20 cellular contexts compared by ENCODE assay signal in the genomic region with DNA sequence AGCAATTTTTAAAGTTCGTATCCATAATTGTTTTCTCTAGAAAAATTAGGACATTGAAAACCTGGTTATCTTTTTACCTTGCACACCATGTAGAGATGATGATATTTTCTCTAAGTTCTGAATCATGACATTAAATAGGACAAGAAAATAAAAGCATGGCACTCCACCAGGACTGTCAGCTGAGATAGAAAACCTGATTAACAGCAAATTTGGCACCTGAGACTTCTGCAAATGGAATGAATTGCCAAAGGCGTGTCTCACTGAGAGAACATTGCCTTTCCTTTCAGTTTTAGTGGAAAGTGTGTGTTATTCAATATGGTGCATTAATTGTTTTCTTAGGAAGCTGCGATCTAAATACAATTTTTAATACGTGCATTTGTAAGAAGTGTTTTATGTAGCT.
A peak's percentile ranks its signal among the peaks of the same experiment; 100 is the strongest.
DNase-seq lines count a peak whose midpoint lies in the region; ATAC-seq, FAIRE-seq and TF ChIP-seq lines count a peak whose summit lies in the region.
"Had no signal": no experiment of that assay in that cellular context is flagged by ENCODE, and none has a peak within 500 bp of the region (broad histone marks: within the 10 kb centered on the region; RNA-seq: fewer than 3 reads in every experiment).

No MANE protein-coding gene starts in this region.

- no peaks in the 10 kb centered on the region for H3F3A ChIP-seq in SK-N-SH (replicated peaks; ENCODE audit: insufficient read depth)

- H3K9ac ChIP-seq in SK-N-SH = no peak overlapping the region
- H3K9ac ChIP-seq: BLaER1 treated with 17β-estradiol and CSF1 and Interleukin-3, amounts not matched to agents 10 nM and 100 nM had no signal

- H3K4me2 ChIP-seq in SK-N-SH = no peak overlapping the region
- H3K4me2 ChIP-seq: A549; BLaER1 treated with 17β-estradiol and CSF1 and Interleukin-3, amounts not matched to agents 10 nM and 100 nM had no signal

- H3K9me2 ChIP-seq in SK-N-SH = no peaks in the 10 kb centered on the region

- intact Hi-C loops in prostate gland (cut with DNase I) = no loop called here

- no peak for ATAC-seq in SK-N-SH treated with all-trans-retinoic acid at 6 μM for 48 hours
- ATAC-seq: A549; CD8-positive, alpha-beta T cell; GM12878 had no signal

- H3K4me1 ChIP-seq in SK-N-SH (ENCODE audit: control insufficient read depth in 1 of 2, insufficient read depth in 2 of 2, low read depth in 1 of 2, low read length in 1 of 2) (peaks cover 0 to 26% of the 10 kb centered on the region in 2 experiments; a peak in 2 of 4 replicates), prostate gland (replicated peaks) (no peaks in the 10 kb centered on the region), small intestine (ENCODE audit: control insufficient read depth in 2 of 2, insufficient read depth in 1 of 2, low read depth in 1 of 2, low read length in 1 of 2) (no peaks in the 10 kb centered on the region)
- H3K4me1 ChIP-seq: A549; BLaER1 treated with 17β-estradiol and CSF1 and Interleukin-3, amounts not matched to agents 10 nM and 100 nM had no signal

- TF ChIP-seq EP300 in SK-N-SH (IDR thresholded peaks at IDR 0.05; ENCODE audit: borderline replicate concordance in 1 of 2, low read depth in 1 of 2, low read length in 1 of 2) = peak in 1 of 2 experiments; percentile 68; a peak in 2 of 4 replicates

- no peaks in the 10 kb centered on the region for H3K79me2 ChIP-seq in SK-N-SH (ENCODE audit: insufficient read depth)

- CTCF ChIA-PET in SK-N-SH (lab: Yijun Ruan, JAX) = interaction anchor here (1.2 to 1.5 kb wide), 3 partner anchors 123 to 463 kb away, joined by 3 to 5 read pairs (median 5); partner anchors contain the start of gene PTPRM

- no peaks in the 10 kb centered on the region for H4K20me1 ChIP-seq in SK-N-SH (ENCODE audit: insufficient read depth)
- H4K20me1 ChIP-seq: BLaER1 treated with 17β-estradiol and CSF1 and Interleukin-3, amounts not matched to agents 10 nM and 100 nM had no signal

- no peak for TF ChIP-seq CTCF in SK-N-SH (IDR thresholded peaks at IDR 0.05)
- TF ChIP-seq CTCF in prostate gland (IDR thresholded peaks at IDR 0.05) = no peak

- H3K27ac ChIP-seq in SK-N-SH (ENCODE audit: low read depth in 2 of 2, low read length in 1 of 2) (peak overlapping the region in 1 of 2 experiments; percentile 81; a peak in 2 of 4 replicates), prostate gland (no peak overlapping the region), small intestine (ENCODE audit: low read depth in 1 of 2, low read length in 1 of 2) (no peak overlapping the region)
- H3K27ac ChIP-seq: 22Rv1; A549; BLaER1 treated with 17β-estradiol and CSF1 and Interleukin-3, amounts not matched to agents 10 nM and 100 nM; C4-2B had no signal

- no peak for TF ChIP-seq RAD21 in SK-N-SH (IDR thresholded peaks at IDR 0.05; ENCODE audit: low read length)

- no peaks in the 10 kb centered on the region for H3K27me3 ChIP-seq in SK-N-SH (ENCODE audit: insufficient read depth)
- no peaks in the 10 kb centered on the region for H3K27me3 ChIP-seq in prostate gland (replicated peaks; ENCODE audit: insufficient read depth)
- H3K27me3 ChIP-seq in small intestine (ENCODE audit: control insufficient read depth in 2 of 2, insufficient read depth in 2 of 2, low read length in 2 of 2) = no peaks in the 10 kb centered on the region
- H3K27me3 ChIP-seq: BLaER1 treated with 17β-estradiol and CSF1 and Interleukin-3, amounts not matched to agents 10 nM and 100 nM had no signal

- H3K36me3 ChIP-seq in SK-N-SH (replicated peaks in 1 of 2; ENCODE audit: control insufficient read depth in 1 of 2, insufficient read depth in 2 of 2, low read length in 1 of 2) = no peaks in the 10 kb centered on the region
- H3K36me3 ChIP-seq in prostate gland = no peaks in the 10 kb centered on the region
- H3K36me3 ChIP-seq in small intestine (ENCODE audit: control insufficient read depth in 2 of 2, insufficient read depth in 2 of 2, low read length in 2 of 2) = no peaks in the 10 kb centered on the region
- H3K36me3 ChIP-seq: BLaER1 treated with 17β-estradiol and CSF1 and Interleukin-3, amounts not matched to agents 10 nM and 100 nM had no signal

- H3K4me3 ChIP-seq in SK-N-SH (ENCODE audit: low read depth in 2 of 2, low read length in 1 of 2) (no peak overlapping the region), prostate gland (no peak overlapping the region), small intestine (ENCODE audit: low read depth in 1 of 2, low read length in 2 of 2) (no peak overlapping the region)
- H3K4me3 ChIP-seq: A549; BLaER1 treated with 17β-estradiol and CSF1 and Interleukin-3, amounts not matched to agents 10 nM and 100 nM; GM12878 had no signal

- no peaks in the 10 kb centered on the region for H3K9me3 ChIP-seq in SK-N-SH
- H3K9me3 ChIP-seq in prostate gland = no peaks in the 10 kb centered on the region
- H3K9me3 ChIP-seq in small intestine (ENCODE audit: control insufficient read depth, low read depth) = no peaks in the 10 kb centered on the region
- H3K9me3 ChIP-seq: A549; BLaER1 treated with 17β-estradiol and CSF1 and Interleukin-3, amounts not matched to agents 10 nM and 100 nM; Caco-2 had no signal

- FAIRE-seq in small intestine (lab: Jason Lieb, UNC) = no peak
- FAIRE-seq: A549, GM12878, GM12892, GM18507 had no signal

- TF ChIP-seq POLR2A in prostate gland (IDR thresholded peaks at IDR 0.05) = no peak

- 12% methylated on average over 4 of the region's 4 CpGs for WGBS in SK-N-SH (ENCODE audit: low lambda C conversion rate)
- WGBS in prostate gland = 33% methylated on average over 4 of the region's 4 CpGs
- WGBS in small intestine, 3 donors = 63 to 74% (median 66%) methylated on average over 4 of the region's 4 CpGs

- no peak overlapping the region for H2AFZ ChIP-seq in SK-N-SH (ENCODE audit: low read depth)

- no peak for DNase-seq in SK-N-SH
- DNase-seq in cerebellar cortex (ENCODE audit: low spot score) = peak; percentile 8
- DNase-seq in prostate gland (ENCODE audit: low spot score) = peak; percentile 22
- DNase-seq in small intestine = no peak
- DNase-seq in T-helper 1 cell = no peak
- DNase-seq: AML-193; Caco-2; Calu3; CD4-positive, alpha-beta T cell; CD8-positive, alpha-beta T cell; DMS79 treated with DMSO at 0.1 percent for 48 hours; GDM1 had no signal

- POLR2A ChIA-PET in SK-N-SH (lab: Yijun Ruan, JAX) = no interaction called here

TF ChIP-seq in SK-N-SH, 30 proteins besides CTCF, POLR2A, EP300 and RAD21 (continues in another document):
- peak; percentile 61 for TF ChIP-seq CHD2 (IDR thresholded peaks at IDR 0.05; ENCODE audit: low read length, partially characterized antibody)
- peak; percentile 73 for TF ChIP-seq GATA2 (CRISPR knock-in tag; IDR thresholded peaks at IDR 0.05)
- no peak for TF ChIP-seq RXRA (IDR thresholded peaks at IDR 0.05; ENCODE audit: borderline replicate concordance, low read depth)
- TF ChIP-seq TCF12 (IDR thresholded peaks at IDR 0.05) = no peak
- TF ChIP-seq, protein P1, sequence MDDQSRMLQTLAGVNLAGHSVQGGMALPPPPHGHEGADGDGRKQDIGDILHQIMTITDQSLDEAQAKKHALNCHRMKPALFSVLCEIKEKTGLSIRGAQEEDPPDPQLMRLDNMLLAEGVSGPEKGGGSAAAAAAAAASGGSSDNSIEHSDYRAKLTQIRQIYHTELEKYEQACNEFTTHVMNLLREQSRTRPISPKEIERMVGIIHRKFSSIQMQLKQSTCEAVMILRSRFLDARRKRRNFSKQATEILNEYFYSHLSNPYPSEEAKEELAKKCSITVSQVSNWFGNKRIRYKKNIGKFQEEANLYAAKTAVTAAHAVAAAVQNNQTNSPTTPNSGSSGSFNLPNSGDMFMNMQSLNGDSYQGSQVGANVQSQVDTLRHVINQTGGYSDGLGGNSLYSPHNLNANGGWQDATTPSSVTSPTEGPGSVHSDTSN (IDR thresholded peaks at IDR 0.05) = no peak
- TF ChIP-seq MXI1 (IDR thresholded peaks at IDR 0.05; ENCODE audit: low read depth, low read length) = peak; percentile 37; the same call in 1 of the 2 replicates
- TF ChIP-seq GABPA (IDR thresholded peaks at IDR 0.05; ENCODE audit: low read depth) = no peak
- no peak for TF ChIP-seq MEF2A (IDR thresholded peaks at IDR 0.05; ENCODE audit: borderline replicate concordance, low read depth)
- no peak for TF ChIP-seq FOXM1 (IDR thresholded peaks at IDR 0.05; ENCODE audit: low read depth)
- no peak for TF ChIP-seq TEAD4 (IDR thresholded peaks at IDR 0.05; ENCODE audit: borderline replicate concordance, insufficient read depth)
- TF ChIP-seq, protein P2, sequence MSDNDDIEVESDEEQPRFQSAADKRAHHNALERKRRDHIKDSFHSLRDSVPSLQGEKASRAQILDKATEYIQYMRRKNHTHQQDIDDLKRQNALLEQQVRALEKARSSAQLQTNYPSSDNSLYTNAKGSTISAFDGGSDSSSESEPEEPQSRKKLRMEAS (IDR thresholded peaks at IDR 0.05; ENCODE audit: low read depth) = no peak
- no peak for TF ChIP-seq ELF1 (IDR thresholded peaks at IDR 0.05)

TF ChIP-seq in SK-N-SH treated with all-trans-retinoic acid at 6 μM for 48 hours, 23 proteins besides CTCF, POLR2A, EP300 and RAD21:
- TF ChIP-seq SNAI2 (CRISPR knock-in tag; IDR thresholded peaks at IDR 0.05) = no peak

Comparison
In these comparisons a context has a peak if more than half of its experiments do, and no peak if none do; other contexts are left out.
1. DNase-seq: peak in cerebellar cortex (single experiment) and prostate gland (single experiment); none in SK-N-SH (single experiment), small intestine (single experiment) and T-helper 1 cell (0 of 5).